Comparison of ENCODE assay signal across 10 cellular contexts in genomic region chr18:77069482-77069881, GRCh38.
DNase-seq lines count a peak whose midpoint lies in the region; ATAC-seq, FAIRE-seq and TF ChIP-seq lines count a peak whose summit lies in the region.
"Had no signal": no experiment of that assay in that cellular context is flagged by ENCODE, and none has a peak within 500 bp of the region (broad histone marks: within the 10 kb centered on the region; RNA-seq: fewer than 3 reads in every experiment).

No MANE protein-coding gene starts in this region.

- no peaks in the 10 kb centered on the region for H4K20me1 ChIP-seq in keratinocyte (ENCODE audit: control insufficient read depth, extremely low read depth, insufficient read depth, low read length)

- FAIRE-seq in keratinocyte (lab: Jason Lieb, UNC) (no peak), H54 (lab: Jason Lieb, UNC) (no peak)

- no peak for TF ChIP-seq POLR2A in H54 (IDR thresholded peaks at IDR 0.05; ENCODE audit: low read depth, low read length)

- peaks cover 74% of the 10 kb centered on the region for H3K4me1 ChIP-seq in RWPE2 (ENCODE audit: insufficient read depth, poor library complexity, severe bottlenecking)
- peaks cover 82% of the 10 kb centered on the region for H3K4me1 ChIP-seq in keratinocyte (ENCODE audit: control insufficient read depth, extremely low read depth, insufficient read depth, low read length)

- peak overlapping the region; percentile 79 for H3K27ac ChIP-seq in RWPE2 (ENCODE audit: poor library complexity, severe bottlenecking)
- peak overlapping the region; percentile 95 for H3K27ac ChIP-seq in keratinocyte (ENCODE audit: control insufficient read depth, insufficient read depth, low read length)

- H3K4me3 Mint-ChIP-seq in stimulated activated effector memory CD8-positive, alpha-beta T cell treated with anti-CD3 and anti-CD28 coated beads, Interleukin-12 subunit alpha, Interleukin-12 subunit beta, amount 100 ng/mL, for 72 hours: peak overlapping the region; percentile 60

- H3K36me3 ChIP-seq in RWPE2 (ENCODE audit: low read depth) (peaks cover 14% of the 10 kb centered on the region), keratinocyte (ENCODE audit: control insufficient read depth in 2 of 2, extremely low read depth in 1 of 2, insufficient read depth in 2 of 2, low read length in 2 of 2) (peaks cover 4 to 13% of the 10 kb centered on the region in 2 experiments)

- H3K36me3 Mint-ChIP-seq in stimulated activated effector memory CD8-positive, alpha-beta T cell treated with anti-CD3 and anti-CD28 coated beads, Interleukin-12 subunit alpha, Interleukin-12 subunit beta, amount 100 ng/mL, for 72 hours: peaks cover 65% of the 10 kb centered on the region

- H3K9me1 ChIP-seq in keratinocyte (ENCODE audit: control insufficient read depth, extremely low read depth, insufficient read depth, low read length): peaks cover 5% of the 10 kb centered on the region

- H3K9ac ChIP-seq in keratinocyte (ENCODE audit: control insufficient read depth, extremely low read depth, insufficient read depth, low read length): peak overlapping the region; percentile 62

- no peak for ATAC-seq in RWPE2 (ENCODE audit: low read depth)
- no peak for ATAC-seq in stimulated activated effector memory CD8-positive, alpha-beta T cell treated with anti-CD3 and anti-CD28 coated beads, Interleukin-12 subunit alpha, Interleukin-12 subunit beta, amount 100 ng/mL, for 72 hours

- dilution Hi-C loops in keratinocyte (cut with MboI; ENCODE audit: extremely low pct_ligation_motif_present, low sequenced_read_pairs): no loop called here

- peak overlapping the region; percentile 91 for H3K27ac Mint-ChIP-seq in stimulated activated effector memory CD8-positive, alpha-beta T cell treated with anti-CD3 and anti-CD28 coated beads, Interleukin-12 subunit alpha, Interleukin-12 subunit beta, amount 100 ng/mL, for 72 hours

- no peaks in the 10 kb centered on the region for H3K9me3 Mint-ChIP-seq in stimulated activated effector memory CD8-positive, alpha-beta T cell treated with anti-CD3 and anti-CD28 coated beads, Interleukin-12 subunit alpha, Interleukin-12 subunit beta, amount 100 ng/mL, for 72 hours

- no peak overlapping the region for H2AFZ ChIP-seq in keratinocyte (ENCODE audit: control insufficient read depth, low read length)

- H3K27me3 ChIP-seq in RWPE2 (ENCODE audit: insufficient read depth, poor library complexity, severe bottlenecking) (no peaks in the 10 kb centered on the region), keratinocyte (ENCODE audit: control insufficient read depth, extremely low read depth, insufficient read depth, low read length) (no peaks in the 10 kb centered on the region)

- no peak for TF ChIP-seq CTCF in RWPE2 (IDR thresholded peaks at IDR 0.05; ENCODE audit: poor library complexity, severe bottlenecking)
- no peak for TF ChIP-seq CTCF in keratinocyte (optimal IDR thresholded peaks at IDR 0.05 in 1 of 3, IDR thresholded peaks at IDR 0.05 in 1 of 3, conservative IDR thresholded peaks at IDR 0.05 in 1 of 3; ENCODE audit: extremely low read depth in 1 of 3, insufficient read depth in 2 of 3, low read length in 3 of 3)

- H3K4me2 ChIP-seq in keratinocyte (ENCODE audit: control insufficient read depth, extremely low read depth, insufficient read depth, low read depth, low read length): peak overlapping the region; percentile 47

- no peak overlapping the region for H3K4me3 ChIP-seq in RWPE2 (ENCODE audit: severe bottlenecking)
- H3K4me3 ChIP-seq in keratinocyte (ENCODE audit: control insufficient read depth in 2 of 3, extremely low read depth in 1 of 3, insufficient read depth in 2 of 3, low read depth in 1 of 3, low read length in 3 of 3): no peak overlapping the region

- H3K4me1 Mint-ChIP-seq in stimulated activated effector memory CD8-positive, alpha-beta T cell treated with anti-CD3 and anti-CD28 coated beads, Interleukin-12 subunit alpha, Interleukin-12 subunit beta, amount 100 ng/mL, for 72 hours: peaks cover 97% of the 10 kb centered on the region

- H3K9me3 ChIP-seq in RWPE2 (ENCODE audit: severe bottlenecking): no peaks in the 10 kb centered on the region
- H3K9me3 ChIP-seq in keratinocyte (ENCODE audit: control insufficient read depth, low read depth, low read length): no peaks in the 10 kb centered on the region

- peak; percentile 46 for DNase-seq in activated CD8-positive, alpha-beta memory T cell treated with anti-CD3 and anti-CD28 coated beads, Interleukin-2, amount 50 U/mL, for 48 hours
- DNase-seq in activated CD8-positive, alpha-beta memory T cell treated with anti-CD3 and anti-CD28 coated beads, Interleukin-2, amount 50 U/mL, for 4 hours: no peak
- DNase-seq in RWPE2 (ENCODE audit: low spot score) (no peak), keratinocyte (ENCODE audit: low read depth, low spot score) (no peak), H54 (ENCODE audit: insufficient read length, low spot score) (no peak), iPS-NIHi7 (ENCODE audit: extremely low spot score) (no peak), dedifferentiated amniotic fluid mesenchymal stem cell (ENCODE audit: extremely low spot score) (no peak)
- DNase-seq in stimulated activated effector memory CD8-positive, alpha-beta T cell treated with anti-CD3 and anti-CD28 coated beads, Interleukin-12 subunit alpha, Interleukin-12 subunit beta, amount 100 ng/mL, for 72 hours (ENCODE audit: low spot score in 2 of 2): no peak
- DNase-seq: NCI-H446, SW 1271 had no signal

- peaks cover 39% of the 10 kb centered on the region for H3K79me2 ChIP-seq in keratinocyte (ENCODE audit: control insufficient read depth, insufficient read depth, low read length)
